ENCODE assay signal across 9 cellular contexts in genomic region chr17:81049372-81049911, GRCh38. TPM values are rescaled to one million over a fixed set of nuclear protein-coding genes. Genes with fewer than 3 reads are reported as not detected.
A peak's percentile ranks its signal among the peaks of the same experiment; 100 is the strongest.
DNase-seq lines count a peak whose midpoint lies in the region; ATAC-seq, FAIRE-seq and TF ChIP-seq lines count a peak whose summit lies in the region.
"Had no signal": no experiment of that assay in that cellular context is flagged by ENCODE, and none has a peak within 500 bp of the region (broad histone marks: within the 10 kb centered on the region; RNA-seq: fewer than 3 reads in every experiment).

No MANE protein-coding gene starts in this region.

- peak overlapping the region; percentile 46 to 59 for H3K4me3 ChIP-seq in HCT116 (replicated peaks in 1 of 2; ENCODE audit: low read depth in 1 of 2, low read length in 2 of 2)
- no peak overlapping the region for H3K4me3 ChIP-seq in RWPE2 (ENCODE audit: severe bottlenecking)
- H3K4me3 ChIP-seq in skeletal muscle tissue (ENCODE audit: low read length in 3 of 3): peak overlapping the region in 1 of 3 donors; percentile 45

- no peak for TF ChIP-seq POLR2A in HCT116 (IDR thresholded peaks at IDR 0.05; ENCODE audit: borderline replicate concordance, extremely low read depth, insufficient read depth, insufficient read length)
- no peak for TF ChIP-seq POLR2A in H54 (IDR thresholded peaks at IDR 0.05; ENCODE audit: low read depth, low read length)

- H3K36me3 ChIP-seq in HCT116 (ENCODE audit: control insufficient read depth in 1 of 2, insufficient read depth in 2 of 2, low read length in 2 of 2): peaks cover 0 to 23% of the 10 kb centered on the region in 2 experiments; a peak in 2 of 4 replicates
- peaks cover 7% of the 10 kb centered on the region; the same call in 1 of the 2 replicates for H3K36me3 ChIP-seq in RWPE2 (ENCODE audit: low read depth)
- no peaks in the 10 kb centered on the region for H3K36me3 ChIP-seq in skeletal muscle tissue (ENCODE audit: control insufficient read depth in 3 of 3, insufficient read depth in 3 of 3, low read length in 3 of 3)

- TF ChIP-seq CTCF in HCT116 (IDR thresholded peaks at IDR 0.05 in 2 of 3, conservative IDR thresholded peaks at IDR 0.05 in 1 of 3; ENCODE audit: borderline replicate concordance in 1 of 3, insufficient read depth in 1 of 3, low read depth in 2 of 3, low read length in 2 of 3) (no peak), RWPE2 (IDR thresholded peaks at IDR 0.05; ENCODE audit: poor library complexity, severe bottlenecking) (no peak)

- FAIRE-seq in H54 (lab: Jason Lieb, UNC): no peak

- H2AFZ ChIP-seq in HCT116 (ENCODE audit: low read depth, low read length, poor library complexity, severe bottlenecking): no peak overlapping the region

- CTCF ChIA-PET in HCT116 (lab: Charles Lee): interaction anchor here (0.7 to 2.2 kb wide), 4 partner anchors 8 to 45 kb away, joined by 3 to 5 read pairs (median 4); no protein-coding TSS in a partner anchor

- peaks cover 14% of the 10 kb centered on the region; the same call in 1 of the 2 replicates for H4K20me1 ChIP-seq in HCT116 (ENCODE audit: insufficient read depth)

- BruUV-seq in HCT116 (replicated peaks; lab: Mats Ljungman, UMichigan): no TSS peak

- RAD21 ChIA-PET in HCT116 (lab: Charles Lee; ENCODE audit: low non-redundant PET in 1 of 2, low total read pairs in 2 of 2, uncharacterized antibody in 2 of 2, unreplicated experiment in 2 of 2): interaction anchor here in 1 of 2 experiments (1.0 kb wide), 1 partner anchor 52 kb away, joined by 3 read pairs; no protein-coding TSS in a partner anchor

- H3K79me2 ChIP-seq in HCT116 (ENCODE audit: insufficient read depth, low read length): peaks cover 95% of the 10 kb centered on the region

- DNase-seq in HCT116 (ENCODE audit: low read depth, low spot score): no peak
- DNase-seq in RWPE2 (ENCODE audit: low spot score): no peak
- no peak for DNase-seq in epithelial cell of prostate (ENCODE audit: low read depth, low spot score)
- no peak for DNase-seq in H54 (ENCODE audit: insufficient read length, low spot score)
- DNase-seq in NAMALWA (ENCODE audit: low spot score): no peak
- DNase-seq: foreskin melanocyte had no signal

- peak overlapping the region; percentile 93 for H3K4me2 ChIP-seq in HCT116 (ENCODE audit: low read length)

- H3K4me1 ChIP-seq in HCT116 (ENCODE audit: control insufficient read depth in 1 of 2, insufficient read depth in 2 of 2, low read length in 2 of 2) (peaks cover 55 to 79% of the 10 kb centered on the region in 2 experiments), RWPE2 (ENCODE audit: insufficient read depth, poor library complexity, severe bottlenecking) (peaks cover 42% of the 10 kb centered on the region), skeletal muscle tissue (ENCODE audit: control insufficient read depth in 3 of 3, insufficient read depth in 3 of 3, low read length in 3 of 3) (peaks cover 43 to 69% (median 43%) of the 10 kb centered on the region in 3 donors)

- peak overlapping the region; percentile 79 for H3K9ac ChIP-seq in HCT116 (ENCODE audit: low read length)
- peak overlapping the region in 1 of 3 donors; percentile 68 for H3K9ac ChIP-seq in skeletal muscle tissue (ENCODE audit: low read depth in 1 of 3, low read length in 3 of 3)

- no peaks in the 10 kb centered on the region for H3K9me2 ChIP-seq in HCT116 (ENCODE audit: insufficient read depth)

- intact Hi-C loops in HCT116 (cut with micrococcal nuclease): no loop called here

- H3K9me3 ChIP-seq in HCT116 (ENCODE audit: control insufficient read depth in 1 of 2, insufficient read depth in 1 of 2, low read depth in 1 of 2, low read length in 2 of 2): no peaks in the 10 kb centered on the region
- no peaks in the 10 kb centered on the region for H3K9me3 ChIP-seq in RWPE2 (ENCODE audit: severe bottlenecking)
- H3K9me3 ChIP-seq in skeletal muscle tissue (ENCODE audit: control insufficient read depth in 3 of 3, low read length in 3 of 3): no peaks in the 10 kb centered on the region

- H3K27me3 ChIP-seq in HCT116 (ENCODE audit: insufficient read depth, low read length): no peaks in the 10 kb centered on the region
- H3K27me3 ChIP-seq in RWPE2 (ENCODE audit: insufficient read depth, poor library complexity, severe bottlenecking): no peaks in the 10 kb centered on the region
- H3K27me3 ChIP-seq in skeletal muscle tissue (ENCODE audit: control insufficient read depth in 3 of 3, insufficient read depth in 3 of 3, low read length in 3 of 3): peaks cover 0 to 12% (median 0%) of the 10 kb centered on the region in 3 donors

- ATAC-seq in HCT116 (peak; percentile 2), RWPE2 (ENCODE audit: low read depth) (peak; percentile 0; the same call in 2 of the 3 replicates), HG02763 (IDR thresholded peaks at IDR 0.05; ENCODE audit: unreplicated experiment) (no peak), GM18870 (IDR thresholded peaks at IDR 0.05; ENCODE audit: unreplicated experiment) (no peak)

- H3K27ac ChIP-seq in HCT116 (ENCODE audit: low read depth, low read length) (peak overlapping the region; percentile 94), RWPE2 (ENCODE audit: poor library complexity, severe bottlenecking) (peak overlapping the region; percentile 98), epithelial cell of prostate (peak overlapping the region; percentile 94), skeletal muscle tissue (ENCODE audit: low read depth, low read length) (peak overlapping the region; percentile 56)

- POLR2A ChIA-PET in HCT116 (lab: Charles Lee): interaction anchor here (0.5 to 1.7 kb wide), 4 partner anchors 8 to 91 kb away, joined by 3 to 6 read pairs (median 4); partner anchors contain the start of gene BAIAP2

- no peak for TF ChIP-seq RAD21 in HCT116 (IDR thresholded peaks at IDR 0.05; ENCODE audit: low read depth)

TF ChIP-seq in HCT116, 20 proteins besides CTCF, POLR2A, EP300 and RAD21:
- TF ChIP-seq POLR2AphosphoS5 (IDR thresholded peaks at IDR 0.05; ENCODE audit: low read depth, low read length): no peak

RNA-seq across cellular contexts. Expression of gene BAIAP2, which starts 14.5 kb away (rescaled TPM):
- total RNA-seq in HCT116 (2021; ENCODE audit: unreplicated experiment) (105 TPM), skeletal muscle tissue (7.3 TPM)
- polyA plus RNA-seq in HCT116 (2012): 93.4 and 95.1 TPM in 2 replicates

RNA-seq across cellular contexts. Expression of gene CHMP6, which starts 57.8 kb away (rescaled TPM):
- total RNA-seq in HCT116 (2021; ENCODE audit: unreplicated experiment) (22.0 TPM), skeletal muscle tissue (12.5 TPM)
- polyA plus RNA-seq in HCT116 (2012): 14.7 and 15.2 TPM in 2 replicates

Comparison
In these comparisons a context has a peak if more than half of its experiments do, and no peak if none do; other contexts are left out.
1. ATAC-seq: peak in HCT116 (single experiment) and RWPE2 (single experiment); none in HG02763 (single experiment) and GM18870 (single experiment).
2. RNA of gene BAIAP2, which starts 14.5 kb away (total RNA-seq): 105 TPM in HCT116 (single experiment); 7.3 TPM in skeletal muscle tissue (single experiment); every median in the first group is over 10 times any median in the second.
3. Peak in every context shown above with its lines, with median percentiles within 50 percentile points of each other: H3K27ac ChIP-seq.